18 cellular contexts compared by ENCODE assay signal in the genomic region with DNA sequence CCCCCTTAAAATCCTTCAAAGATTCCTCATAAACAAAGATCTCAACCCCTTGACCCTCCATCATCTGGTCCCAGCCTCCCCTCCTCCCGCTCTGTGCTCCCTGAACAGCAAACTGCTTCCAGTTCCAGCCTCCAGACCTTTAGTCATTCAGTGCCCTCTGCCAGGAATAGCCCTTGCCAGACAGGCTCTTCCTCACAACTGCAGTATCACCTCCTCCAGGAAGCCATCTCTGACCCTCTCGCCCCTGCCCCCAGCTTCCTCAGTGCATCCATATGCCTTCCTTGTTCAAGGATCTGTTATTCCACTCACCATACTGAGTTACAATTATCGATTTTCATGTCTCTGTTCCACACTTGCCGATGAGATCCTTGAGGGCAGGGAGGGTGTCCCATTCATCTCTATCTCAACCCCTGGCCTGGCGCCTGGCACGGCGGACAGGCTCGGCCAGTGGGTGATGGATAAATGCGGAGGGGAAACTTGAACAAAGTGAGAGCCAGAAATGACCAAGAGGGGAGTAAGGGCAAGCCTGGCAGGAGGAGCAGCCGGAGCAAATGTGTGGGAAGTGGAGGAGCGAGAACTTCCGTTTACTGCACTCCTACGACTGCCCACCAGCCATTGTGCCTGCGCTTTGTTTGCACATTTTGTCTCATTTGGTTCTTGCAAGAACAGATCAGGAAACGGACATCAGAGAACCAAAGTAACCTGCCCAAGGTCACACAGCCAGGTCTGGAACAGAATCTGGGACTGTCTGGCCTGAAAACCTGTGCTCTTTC. TPM values are rescaled to one million over a fixed set of nuclear protein-coding genes. Genes with fewer than 3 reads are reported as not detected.
DNase-seq lines count a peak whose midpoint lies in the region; ATAC-seq, FAIRE-seq and TF ChIP-seq lines count a peak whose summit lies in the region.
"Had no signal": no experiment of that assay in that cellular context is flagged by ENCODE, and none has a peak within 500 bp of the region (broad histone marks: within the 10 kb centered on the region; RNA-seq: fewer than 3 reads in every experiment).

No MANE protein-coding gene starts in this region.

- WGBS in A549 (ENCODE audit: missing lambda C conversion rate), result 63% methylated on average over 15 of the region's 15 CpGs

- DNase-seq in A549 (ENCODE audit: low read depth in 1 of 2, low spot score in 1 of 2), result no peak
- DNase-seq in omental fat pad (ENCODE audit: low spot score), result no peak
- no peak for DNase-seq in RWPE1 (ENCODE audit: low spot score)
- no peak for DNase-seq in SHP77 treated with DMSO at 0.1 percent for 48 hours (lab: John Stamatoyannopoulos, UW)
- DNase-seq: activated CD4-positive, alpha-beta T cell treated with anti-CD3 and anti-CD28 coated beads, Interleukin-2, amount 50 U/mL, for 4 hours; activated naive CD8-positive, alpha-beta T cell treated with anti-CD3 and anti-CD28 coated beads, Interleukin-2, amount 50 U/mL, for 24 hours; activated T-cell treated with anti-CD3 and anti-CD28 coated beads, Interleukin-2, amount 50 U/mL, for 48 hours; Calu3; NCI-H1092 treated with DMSO at 0.1 percent for 48 hours; NCI-H2227 treated with DMSO at 0.1 percent for 48 hours; stimulated activated CD4-positive, alpha-beta T cell treated with anti-CD3 and anti-CD28 coated beads, Interleukin-15, amount 100 ng/mL, for 24 hours; testis had no signal

- H3K4me1 Mint-ChIP-seq in dendritic cell treated with granulocyte-macrophage colony-stimulating factor and Interleukin-4, amounts not matched to agents 40 ng/mL and 50 ng/mL, for 4 days (ENCODE audit: low read depth), result peaks cover 38% of the 10 kb centered on the region

- no peak overlapping the region for H3K27ac Mint-ChIP-seq in dendritic cell treated with granulocyte-macrophage colony-stimulating factor and Interleukin-4, amounts not matched to agents 40 ng/mL and 50 ng/mL, for 4 days
- H3K27ac Mint-ChIP-seq: activated naive CD8-positive, alpha-beta T cell treated with anti-CD3 and anti-CD28 coated beads, Interleukin-2, amount 50 U/mL, for 24 hours had no signal

- H3K36me3 Mint-ChIP-seq in dendritic cell treated with granulocyte-macrophage colony-stimulating factor and Interleukin-4, amounts not matched to agents 40 ng/mL and 50 ng/mL, for 4 days (ENCODE audit: low read depth), result no peaks in the 10 kb centered on the region

- H3K9me3 ChIP-seq in A549, result no peaks in the 10 kb centered on the region
- H3K9me3 ChIP-seq in HEK293 (ENCODE audit: control insufficient read depth, insufficient read depth, low read depth, low read length), result no peaks in the 10 kb centered on the region
- H3K9me3 ChIP-seq: testis had no signal

- intact Hi-C loops in dendritic cell treated with granulocyte-macrophage colony-stimulating factor and Interleukin-4, amounts not matched to agents 40 ng/mL and 50 ng/mL, for 4 days (cut with micrococcal nuclease), result loop anchor here (10.0 kb wide), 1 partner anchor 61 kb away; no protein-coding TSS in a partner anchor

- no peak for TF ChIP-seq RAD21 in A549 (conservative IDR thresholded peaks at IDR 0.05 in 1 of 2, IDR thresholded peaks at IDR 0.05 in 1 of 2)

- H3K4me3 ChIP-seq in A549 (no peak overlapping the region), HEK293 (ENCODE audit: low read depth, low read length) (no peak overlapping the region)
- H3K4me3 ChIP-seq: SK-N-MC, testis had no signal

- no peak for TF ChIP-seq POLR2A in A549 (IDR thresholded peaks at IDR 0.05; ENCODE audit: low read length)

- POLR2A ChIA-PET in A549 (lab: Yijun Ruan, JAX) (interaction anchor here (0.6 kb wide), 1 partner anchor 104 kb away, joined by 3 read pairs; no protein-coding TSS in a partner anchor), HEK293 (lab: Yijun Ruan, JAX) (interaction anchor here (0.7 kb wide), 1 partner anchor 123 kb away, joined by 3 read pairs; no protein-coding TSS in a partner anchor), RWPE1 (lab: Yijun Ruan, JAX; ENCODE audit: low non-redundant PET) (no interaction called here)

- FAIRE-seq in A549 (lab: Jason Lieb, UNC), result no peak
- FAIRE-seq: endothelial cell of umbilical vein had no signal

- no peaks in the 10 kb centered on the region for H3K36me3 ChIP-seq in HEK293 (ENCODE audit: control insufficient read depth in 2 of 2, insufficient read depth in 1 of 2, low read length in 2 of 2)

- TF ChIP-seq CTCF in A549 (IDR thresholded peaks at IDR 0.05) (no peak), HEK293 (tag by site-specific recombination; IDR thresholded peaks at IDR 0.05) (no peak), omental fat pad (IDR thresholded peaks at IDR 0.05) (no peak), RWPE1 (conservative IDR thresholded peaks at IDR 0.05; ENCODE audit: low read depth) (no peak)

- H3K9me3 Mint-ChIP-seq in dendritic cell treated with granulocyte-macrophage colony-stimulating factor and Interleukin-4, amounts not matched to agents 40 ng/mL and 50 ng/mL, for 4 days, result no peaks in the 10 kb centered on the region
- H3K9me3 Mint-ChIP-seq: activated naive CD8-positive, alpha-beta T cell treated with anti-CD3 and anti-CD28 coated beads, Interleukin-2, amount 50 U/mL, for 24 hours had no signal

- CTCF ChIA-PET in A549 (lab: Yijun Ruan, JAX), result interaction anchor here (0.6 to 40.8 kb wide), 15 partner anchors 10 to 624 kb away, joined by 3 to 2008 read pairs (median 4); partner anchors contain the start of genes DLX3, PHB1 and SLC35B1
- CTCF ChIA-PET in HEK293 (lab: Yijun Ruan, JAX), result interaction anchor here (0.6 to 14.4 kb wide), 11 partner anchors 17 to 1574 kb away, joined by 3 to 486 read pairs (median 4); partner anchors contain the start of gene SLC35B1
- CTCF ChIA-PET in RWPE1 (lab: Yijun Ruan, JAX), result interaction anchor here (0.6 kb wide), 1 partner anchor 167 kb away, joined by 4 read pairs; no protein-coding TSS in a partner anchor

- peak overlapping the region; percentile 38 for H3K4me3 Mint-ChIP-seq in dendritic cell treated with granulocyte-macrophage colony-stimulating factor and Interleukin-4, amounts not matched to agents 40 ng/mL and 50 ng/mL, for 4 days
- H3K4me3 Mint-ChIP-seq: activated naive CD8-positive, alpha-beta T cell treated with anti-CD3 and anti-CD28 coated beads, Interleukin-2, amount 50 U/mL, for 24 hours had no signal

- H3K4me1 ChIP-seq in A549 (peaks cover 4% of the 10 kb centered on the region; the same call in 1 of the 3 replicates), HEK293 (ENCODE audit: control insufficient read depth, insufficient read depth, low read length) (peaks cover 3% of the 10 kb centered on the region; the same call in 1 of the 2 replicates)

- H3K27ac ChIP-seq in A549 (no peak overlapping the region), HEK293 (ENCODE audit: extremely low read depth, low read depth, low read length) (no peak overlapping the region), RWPE1 (no peak overlapping the region)
- H3K27ac ChIP-seq: SK-N-MC had no signal

- no peak for TF ChIP-seq EP300 in A549 (IDR thresholded peaks at IDR 0.05)

- no peak overlapping the region for H3K4me2 ChIP-seq in A549

- ATAC-seq in A549 (no peak), omental fat pad (ENCODE audit: low FRiP score) (peak; percentile 9), GM18858 (IDR thresholded peaks at IDR 0.05; ENCODE audit: unreplicated experiment) (no peak), GM18909 (IDR thresholded peaks at IDR 0.05; ENCODE audit: poor library complexity, unreplicated experiment) (no peak)
- ATAC-seq: activated naive CD8-positive, alpha-beta T cell treated with anti-CD3 and anti-CD28 coated beads, Interleukin-2, amount 50 U/mL, for 24 hours had no signal

- peaks cover 88% of the 10 kb centered on the region for H3K27me3 Mint-ChIP-seq in dendritic cell treated with granulocyte-macrophage colony-stimulating factor and Interleukin-4, amounts not matched to agents 40 ng/mL and 50 ng/mL, for 4 days

TF ChIP-seq in A549, 52 proteins besides CTCF, POLR2A, EP300 and RAD21:
- no peak for TF ChIP-seq TP53 (CRISPR knock-in tag; IDR thresholded peaks at IDR 0.05)
- peak; percentile 48 for TF ChIP-seq ZFP36 (IDR thresholded peaks at IDR 0.05; ENCODE audit: borderline replicate concordance, partially characterized antibody)
TF ChIP-seq in A549: peak in this region for 1.

TF ChIP-seq in HEK293, 187 proteins besides CTCF, POLR2A, EP300 and RAD21:
- TF ChIP-seq ZBTB17 (tag by site-specific recombination; IDR thresholded peaks at IDR 0.05) (peak; percentile 45; the same call in 1 of the 2 replicates), ZNF600 (tag by site-specific recombination; IDR thresholded peaks at IDR 0.05) (no peak), ZNF341 (tag by site-specific recombination; IDR thresholded peaks at IDR 0.05; ENCODE audit: low read depth) (0 out of 2 replicates have a peak, but pooled peaks have one; percentile 28), ZFHX2 (tag by site-specific recombination; conservative IDR thresholded peaks at IDR 0.05) (peak; percentile 87), EGR2 (tag by site-specific recombination; IDR thresholded peaks at IDR 0.05; ENCODE audit: low read depth) (peak; percentile 89), SP3 (tag by site-specific recombination; IDR thresholded peaks at IDR 0.05) (no peak)

RNA-seq across cellular contexts. Expression of gene NXPH3, which starts 2.0 kb away (rescaled TPM):
- 0.07 and 0.12 TPM in 2 replicates for polyA plus RNA-seq in A549 (2011; rRNA removed)
- polyA plus RNA-seq in A549 (2012; cell fraction: cytosol; rRNA removed), result 0.08 and 0.12 TPM in 2 replicates
- polyA plus RNA-seq in A549 (2012; cell fraction: nucleus; rRNA removed), result 0.05 TPM in 2 replicates
- 0.17 to 0.30 TPM (median 0.20 TPM) in 3 replicates for polyA plus RNA-seq in A549 (2017; fragmentation: RNase III; extraction: RNeasy Plus Mini Kit Qiagen cat#74134 plus additional on column Dnase treatment)
- polyA minus RNA-seq in A549 (2011; rRNA and poly(A)+ RNA removed), result 0.08 TPM in 1 of 2 replicates, not detected in the other
- 1 to 10 TPM; 2.9 to 7.4 (median 5.8) TPM for total RNA-seq in omental fat pad
- total RNA-seq: Calu3 had no signal
